29 cellular contexts compared by ENCODE assay signal in the genomic region with DNA sequence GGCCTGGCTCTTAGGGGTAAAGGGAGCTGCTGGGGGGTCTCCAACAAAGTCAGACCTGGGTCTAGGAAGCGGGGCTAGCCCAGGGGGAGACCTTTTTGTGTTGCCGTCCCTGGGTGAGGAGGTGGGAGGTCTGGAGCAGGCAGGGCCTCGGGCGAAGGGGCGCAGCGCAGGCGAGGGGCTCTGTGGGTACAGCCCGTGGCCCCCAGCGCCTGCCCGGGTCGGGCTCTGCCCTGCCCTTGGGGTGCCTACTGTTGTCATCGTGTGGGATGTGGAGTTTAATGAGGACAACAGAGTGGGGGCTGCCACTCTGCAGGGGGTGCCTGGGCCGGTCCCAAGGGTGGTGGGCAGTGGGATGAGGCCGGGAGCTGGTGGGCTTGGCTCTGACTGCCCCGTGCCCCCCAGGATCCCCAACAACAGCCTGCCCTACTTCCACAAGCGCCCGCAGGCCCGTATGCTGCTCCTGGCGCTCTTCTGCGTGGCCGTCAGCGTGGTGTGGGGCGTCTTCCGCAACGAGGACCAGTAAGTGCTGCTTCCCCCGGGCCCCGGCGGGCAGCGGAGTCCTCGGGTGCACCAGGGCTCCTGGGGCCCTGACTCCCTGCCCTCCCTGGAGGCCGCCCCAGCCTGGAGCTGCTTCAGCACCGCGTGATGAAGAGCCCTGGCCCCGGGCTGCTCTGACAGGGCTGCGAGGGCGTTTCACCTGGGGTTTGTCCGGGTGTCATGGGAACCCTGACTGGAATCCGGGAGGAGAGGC. TPM values are rescaled to one million over a fixed set of nuclear protein-coding genes. Genes with fewer than 3 reads are reported as not detected.
DNase-seq lines count a peak whose midpoint lies in the region; ATAC-seq, FAIRE-seq and TF ChIP-seq lines count a peak whose summit lies in the region.
"Had no signal": no experiment of that assay in that cellular context is flagged by ENCODE, and none has a peak within 500 bp of the region (broad histone marks: within the 10 kb centered on the region; RNA-seq: fewer than 3 reads in every experiment).

No MANE protein-coding gene starts in this region.

- H3K36me3 ChIP-seq in BLaER1 treated with 17β-estradiol and CSF1 and Interleukin-3, amounts not matched to agents 10 nM and 100 nM, result peaks cover 30 to 72% (median 58%) of the 10 kb centered on the region in 11 experiments
- H3K36me3 ChIP-seq in K562 (ENCODE audit: control insufficient read depth, insufficient read depth, low read length) (peaks cover 44% of the 10 kb centered on the region; the same call in 2 of the 3 replicates), neuronal stem cell (replicated peaks in 1 of 2; ENCODE audit: control insufficient read depth in 2 of 2, insufficient read depth in 2 of 2, low read length in 2 of 2) (peaks cover 20 to 54% of the 10 kb centered on the region in 2 donors)

- no peak overlapping the region for H2BK12ac ChIP-seq in neuronal stem cell (ENCODE audit: low read length)

- peaks cover 34% of the 10 kb centered on the region for H3K79me1 ChIP-seq in neuronal stem cell (ENCODE audit: low read depth, low read length)

- no TSS peak for BruUV-seq in K562 (replicated peaks; lab: Mats Ljungman, UMichigan)

- H3K79me2 ChIP-seq in K562 (ENCODE audit: control insufficient read depth, insufficient read depth, low read length), result peaks cover 20% of the 10 kb centered on the region

- no peak for FAIRE-seq in K562 (lab: Jason Lieb, UNC)
- FAIRE-seq: A204.1, GM12878, H1 had no signal

- no peak overlapping the region for H3K18ac ChIP-seq in neuronal stem cell (ENCODE audit: low read length)

- no peak overlapping the region for H3K4me3 Mint-ChIP-seq in activated T-helper 17 cell treated with anti-CD3 and anti-CD28 coated beads, Interleukin-2, amount 50 U/mL, for 72 hours
- H3K4me3 Mint-ChIP-seq: CD8-positive, alpha-beta T cell had no signal

- in situ Hi-C loops in K562 (cut with MboI), result no loop called here

- H2AK5ac ChIP-seq in neuronal stem cell (ENCODE audit: low read depth, low read length), result no peak overlapping the region

- no peak overlapping the region for H3K4me3 ChIP-seq in BLaER1 treated with 17β-estradiol and CSF1 and Interleukin-3, amounts not matched to agents 10 nM and 100 nM
- H3K4me3 ChIP-seq in K562 (no peak overlapping the region), neuronal stem cell (ENCODE audit: low read length in 2 of 2) (no peak overlapping the region)
- H3K4me3 ChIP-seq: GM12878, PC-9, SK-N-MC had no signal

- WGBS in K562 (ENCODE audit: insufficient coverage, low coverage, missing lambda C conversion rate), result 97% methylated on average over 19 of the region's 38 CpGs
- WGBS in neuronal stem cell (ENCODE audit: extremely low coverage in 2 of 2, insufficient read length in 2 of 2, insufficient replicate concordance in 1 of 2), 2 donors, result no CpG with 5 or more reads among the region's 38 CpGs

- no peak for TF ChIP-seq EP300 in K562 (IDR thresholded peaks at IDR 0.05; ENCODE audit: low read length)

- H3K4me1 ChIP-seq in BLaER1 treated with 17β-estradiol and CSF1 and Interleukin-3, amounts not matched to agents 10 nM and 100 nM, result peaks cover 27 to 68% (median 58%) of the 10 kb centered on the region in 10 experiments
- peaks cover 12 to 79% of the 10 kb centered on the region in 2 experiments; a peak in 4 of 5 replicates for H3K4me1 ChIP-seq in K562 (replicated peaks in 1 of 2; ENCODE audit: control insufficient read depth in 2 of 2, insufficient read depth in 2 of 2, low read length in 2 of 2)
- peaks cover 12 to 14% of the 10 kb centered on the region in 2 donors for H3K4me1 ChIP-seq in neuronal stem cell (ENCODE audit: control insufficient read depth in 2 of 2, insufficient read depth in 1 of 2, low read depth in 1 of 2, low read length in 2 of 2)

- POLR2A ChIA-PET in K562 (lab: Yijun Ruan, JAX), result interaction anchor here (0.9 to 1.0 kb wide), 2 partner anchors 22 to 35 kb away, joined by 3 read pairs; no protein-coding TSS in a partner anchor

- no peak for TF ChIP-seq POLR2A in K562 (conservative IDR thresholded peaks at IDR 0.05)

- peaks cover 9% of the 10 kb centered on the region for H3K4me1 Mint-ChIP-seq in activated T-helper 17 cell treated with anti-CD3 and anti-CD28 coated beads, Interleukin-2, amount 50 U/mL, for 72 hours

- peak overlapping the region in 8 of 11 experiments; percentile 8 to 76 (median 62); a peak in 13 of 22 replicates for H3K27ac ChIP-seq in BLaER1 treated with 17β-estradiol and CSF1 and Interleukin-3, amounts not matched to agents 10 nM and 100 nM
- H3K27ac ChIP-seq in K562 (ENCODE audit: extremely low read depth, low read depth, low read length) (no peak overlapping the region), neuronal stem cell (replicated peaks; ENCODE audit: low read length) (no peak overlapping the region)
- H3K27ac ChIP-seq: C4-2B, HL-60, PC-9, SK-N-MC had no signal

- H3K9me3 Mint-ChIP-seq in activated T-helper 17 cell treated with anti-CD3 and anti-CD28 coated beads, Interleukin-2, amount 50 U/mL, for 72 hours, result peaks cover 6% of the 10 kb centered on the region
- H3K9me3 Mint-ChIP-seq: CD8-positive, alpha-beta T cell had no signal

- H4K8ac ChIP-seq in neuronal stem cell (ENCODE audit: low read depth, low read length), result no peak overlapping the region

- no peak overlapping the region for H3K4ac ChIP-seq in neuronal stem cell (ENCODE audit: low read length)

- peaks cover 0 to 3% (median 0%) of the 10 kb centered on the region in 11 experiments; a peak in 1 of 22 replicates for H3K27me3 ChIP-seq in BLaER1 treated with 17β-estradiol and CSF1 and Interleukin-3, amounts not matched to agents 10 nM and 100 nM
- H3K27me3 ChIP-seq in K562 (ENCODE audit: control insufficient read depth in 2 of 2, insufficient read depth in 2 of 2, low read length in 2 of 2), result no peaks in the 10 kb centered on the region
- no peaks in the 10 kb centered on the region for H3K27me3 ChIP-seq in neuronal stem cell (ENCODE audit: control insufficient read depth in 3 of 3, insufficient read depth in 3 of 3, low read depth in 1 of 3, low read length in 3 of 3)

- no peaks in the 10 kb centered on the region; a peak in 1 of 22 replicates for H3K9me3 ChIP-seq in BLaER1 treated with 17β-estradiol and CSF1 and Interleukin-3, amounts not matched to agents 10 nM and 100 nM (replicated peaks in 1 of 11)
- H3K9me3 ChIP-seq in K562 (replicated peaks; ENCODE audit: control insufficient read depth, insufficient read depth, low read depth, low read length), result peaks cover 2% of the 10 kb centered on the region
- H3K9me3 ChIP-seq in neuronal stem cell (replicated peaks in 1 of 2; ENCODE audit: control insufficient read depth in 2 of 2, insufficient read depth in 1 of 2, low read depth in 1 of 2, low read length in 2 of 2), result peaks cover 0 to 6% of the 10 kb centered on the region in 2 donors

- CTCF ChIA-PET in K562 (lab: Yijun Ruan, JAX; ENCODE audit: low intra/inter-chr PET ratio), result no interaction called here

- no peak overlapping the region for H3K14ac ChIP-seq in neuronal stem cell (ENCODE audit: low read length)

- TF ChIP-seq RAD21 in K562 (CRISPR knock-in tag; conservative IDR thresholded peaks at IDR 0.05 in 1 of 2, IDR thresholded peaks at IDR 0.05 in 1 of 2), result no peak

- H2BK5ac ChIP-seq in neuronal stem cell (ENCODE audit: low read length), result no peak overlapping the region

- DNase-seq in K562 (ENCODE audit: extremely low read depth in 1 of 4, low spot score in 3 of 4) (no peak), neuronal stem cell (ENCODE audit: low spot score) (no peak), SIG-M5 (lab: John Stamatoyannopoulos, UW) (no peak)
- DNase-seq: AML-193; CD8-positive, alpha-beta T cell; DMS 273 treated with DMSO at 0.1 percent for 48 hours; DMS79; EL; GDM1; HCEC 1CT; Karpas-422; NCI-H1092; NCI-H1417 treated with DMSO at 0.1 percent for 48 hours; NCI-H2081; NCI-H2227 treated with DMSO at 0.1 percent for 48 hours; NCI-H526 treated with DMSO at 0.1 percent for 48 hours; PC-9; SHP77 treated with DMSO at 0.1 percent for 48 hours had no signal

- H2BK120ac ChIP-seq in neuronal stem cell (ENCODE audit: low read depth, low read length), result no peak overlapping the region

- no peak for TF ChIP-seq CTCF in K562 (IDR thresholded peaks at IDR 0.05 in 2 of 3, conservative IDR thresholded peaks at IDR 0.05 in 1 of 3; ENCODE audit: insufficient read depth in 2 of 3, low read depth in 1 of 3, low read length in 3 of 3)

- peak overlapping the region; percentile 46 to 89 (median 72); a peak in 21 of 22 replicates for H3K4me2 ChIP-seq in BLaER1 treated with 17β-estradiol and CSF1 and Interleukin-3, amounts not matched to agents 10 nM and 100 nM
- no peak overlapping the region for H3K4me2 ChIP-seq in K562 (ENCODE audit: insufficient read depth, low read length)
- H3K4me2 ChIP-seq in neuronal stem cell (ENCODE audit: insufficient read depth, low read length, poor library complexity, severe bottlenecking), result no peak overlapping the region
- H3K4me2 ChIP-seq: PC-9 had no signal

- no peaks in the 10 kb centered on the region for H3K9me1 ChIP-seq in K562 (ENCODE audit: control insufficient read depth, insufficient read depth, low read length)

- H4K20me1 ChIP-seq in BLaER1 treated with 17β-estradiol and CSF1 and Interleukin-3, amounts not matched to agents 10 nM and 100 nM, result peaks cover 39 to 91% (median 58%) of the 10 kb centered on the region in 11 experiments
- no peaks in the 10 kb centered on the region for H4K20me1 ChIP-seq in K562 (replicated peaks; ENCODE audit: control insufficient read depth, insufficient read depth, low read length)

- no peaks in the 10 kb centered on the region for H3K36me3 Mint-ChIP-seq in activated T-helper 17 cell treated with anti-CD3 and anti-CD28 coated beads, Interleukin-2, amount 50 U/mL, for 72 hours (ENCODE audit: low read depth)

- H2AFZ ChIP-seq in K562 (ENCODE audit: low read depth, low read length) (no peak overlapping the region), neuronal stem cell (ENCODE audit: low read length) (no peak overlapping the region)
- H2AFZ ChIP-seq: PC-9 had no signal

- no peak overlapping the region for H4K91ac ChIP-seq in neuronal stem cell (ENCODE audit: low read depth, low read length, poor library complexity)

- peak overlapping the region; percentile 55 for H3K23ac ChIP-seq in neuronal stem cell (ENCODE audit: low read depth, low read length, poor library complexity)

- intact Hi-C loops in K562 (cut with micrococcal nuclease), result no loop called here

- peak overlapping the region in 8 of 11 experiments; percentile 38 to 76 (median 54); a peak in 13 of 22 replicates for H3K9ac ChIP-seq in BLaER1 treated with 17β-estradiol and CSF1 and Interleukin-3, amounts not matched to agents 10 nM and 100 nM
- H3K9ac ChIP-seq in K562 (ENCODE audit: insufficient read depth in 1 of 2, low read depth in 2 of 2, low read length in 2 of 2) (peak overlapping the region in 1 of 2 experiments; percentile 81; a peak in 2 of 4 replicates), neuronal stem cell (ENCODE audit: low read depth, low read length, poor library complexity) (no peak overlapping the region)

- H3K27me3 Mint-ChIP-seq in activated T-helper 17 cell treated with anti-CD3 and anti-CD28 coated beads, Interleukin-2, amount 50 U/mL, for 72 hours, result no peaks in the 10 kb centered on the region

- H3K27ac Mint-ChIP-seq in activated T-helper 17 cell treated with anti-CD3 and anti-CD28 coated beads, Interleukin-2, amount 50 U/mL, for 72 hours, result no peak overlapping the region
- H3K27ac Mint-ChIP-seq: CD8-positive, alpha-beta T cell had no signal

- H2BK15ac ChIP-seq in neuronal stem cell (ENCODE audit: low read length), result no peak overlapping the region

- ATAC-seq in K562, result no peak
- no peak for ATAC-seq in activated T-helper 17 cell treated with anti-CD3 and anti-CD28 coated beads, Interleukin-2, amount 50 U/mL, for 72 hours (replicated peaks)
- ATAC-seq: CD8-positive, alpha-beta T cell; GM12878 had no signal

RNA-seq across cellular contexts. Expression of gene SPPL2B, which starts 12.2 kb away (rescaled TPM):
- total RNA-seq in K562 (2011; cell fraction: chromatin; rRNA removed; ENCODE audit: low replicate concordance), result 147 and 415 TPM in 2 replicates
- total RNA-seq in K562 (2011; cell fraction: nucleolus; rRNA removed), result 310 and 318 TPM in 2 replicates
- 175 and 195 TPM in 2 replicates for total RNA-seq in K562 (2011; cell fraction: nucleoplasm; rRNA removed)
- total RNA-seq in K562 (2014; rRNA removed), result 32.0 and 33.9 TPM in 2 replicates
- total RNA-seq in K562 (2014; rRNA removed; fragmentation: Illumina TruSeq; extraction: Trizol), result 2.6 and 4.1 TPM in 2 replicates
- total RNA-seq in K562 (2015; rRNA removed; fragmentation: Illumina TruSeq; extraction: Trizol), result 15.1 and 16.9 TPM in 2 replicates
- total RNA-seq in K562 (2021), result 63.6 and 74.0 TPM in 2 replicates
- polyA plus RNA-seq in K562 (2011; rRNA removed), result 24.9 and 30.0 TPM in 2 replicates
- polyA plus RNA-seq in K562 (2011; cell fraction: cytosol; rRNA removed), result 28.7 and 44.8 TPM in 2 replicates
- polyA plus RNA-seq in K562 (2011; cell fraction: nucleus; rRNA removed), result 317 and 559 TPM in 2 replicates
- polyA plus RNA-seq in K562 (2012), result 67.0 and 110 TPM in 2 replicates
- 8.4 and 19.9 TPM in 2 replicates for polyA plus RNA-seq in K562 (2014; fragmentation: Illumina TruSeq; extraction: Trizol)
- polyA plus RNA-seq in K562 (2014; fragmentation: Nextera tagmentation; extraction: Ambion mirVana), result under 1 TPM; 0.20 to 0.29 TPM
- polyA plus RNA-seq in K562 (2014; rRNA removed), result 62.9 and 81.2 TPM in 2 replicates
- polyA minus RNA-seq in K562 (2011; rRNA and poly(A)+ RNA removed), result 3.4 and 6.9 TPM in 2 replicates
- 14.0 and 22.7 TPM in 2 replicates for polyA minus RNA-seq in K562 (2011; cell fraction: cytosol; rRNA and poly(A)+ RNA removed)
- 52.0 and 52.1 TPM in 2 replicates for polyA minus RNA-seq in K562 (2011; cell fraction: nucleus; rRNA and poly(A)+ RNA removed)
- polyA plus RNA-seq in neuronal stem cell (2013, experiment 1 of 2), result 32.8 TPM
- polyA plus RNA-seq in neuronal stem cell (2013, experiment 2 of 2), result 31.5 TPM
- total RNA-seq in activated T-helper 17 cell treated with anti-CD3 and anti-CD28 coated beads, Interleukin-2, amount 50 U/mL, for 72 hours, result 10 to 100 TPM; 23.7 to 46.5 TPM

RNA-seq across cellular contexts. Expression of gene LSM7, which starts 12.3 kb away (rescaled TPM):
- total RNA-seq in K562 (2011; cell fraction: chromatin; rRNA removed; ENCODE audit: low replicate concordance), result 46.8 and 94.0 TPM in 2 replicates
- 108 and 115 TPM in 2 replicates for total RNA-seq in K562 (2011; cell fraction: nucleolus; rRNA removed)
- 89.3 and 125 TPM in 2 replicates for total RNA-seq in K562 (2011; cell fraction: nucleoplasm; rRNA removed)
- total RNA-seq in K562 (2014; rRNA removed) (408 and 578 TPM in 2 replicates), K562 (2014; rRNA removed; fragmentation: Illumina TruSeq; extraction: Trizol) (117 and 146 TPM in 2 replicates), K562 (2015; rRNA removed; fragmentation: Illumina TruSeq; extraction: Trizol) (261 and 265 TPM in 2 replicates), K562 (2021) (284 and 286 TPM in 2 replicates)
- polyA plus RNA-seq in K562 (2011; rRNA removed) (450 and 480 TPM in 2 replicates), K562 (2014; fragmentation: Illumina TruSeq; extraction: Trizol) (147 and 242 TPM in 2 replicates), K562 (2014; fragmentation: Nextera tagmentation; extraction: Ambion mirVana) (100 to 1,000 TPM in 1 of 2 experiments, 10 to 100 TPM in 1; 40.5 to 147 TPM), K562 (2014; rRNA removed) (650 and 690 TPM in 2 replicates)
- 1,525 and 1,825 TPM in 2 replicates for polyA plus RNA-seq in K562 (2011; cell fraction: cytosol; rRNA removed)
- polyA plus RNA-seq in K562 (2011; cell fraction: nucleus; rRNA removed), result 285 TPM in 2 replicates
- polyA plus RNA-seq in K562 (2012), result 272 and 399 TPM in 2 replicates
- polyA minus RNA-seq in K562 (2011; rRNA and poly(A)+ RNA removed), result 39.4 and 52.2 TPM in 2 replicates
- 59.3 and 94.0 TPM in 2 replicates for polyA minus RNA-seq in K562 (2011; cell fraction: cytosol; rRNA and poly(A)+ RNA removed)
- 39.6 and 56.8 TPM in 2 replicates for polyA minus RNA-seq in K562 (2011; cell fraction: nucleus; rRNA and poly(A)+ RNA removed)
- polyA plus RNA-seq in neuronal stem cell (2013, experiment 1 of 2), result 368 TPM
- polyA plus RNA-seq in neuronal stem cell (2013, experiment 2 of 2), result 371 TPM
- total RNA-seq in activated T-helper 17 cell treated with anti-CD3 and anti-CD28 coated beads, Interleukin-2, amount 50 U/mL, for 72 hours, result 100 to 1,000 TPM in 1 of 2 donors, 10 to 100 TPM in 1; 96.2 to 140 TPM

RNA-seq across cellular contexts. Expression of gene TMPRSS9, which starts 19.4 kb away (rescaled TPM):
- total RNA-seq in K562 (2011; cell fraction: chromatin; rRNA removed; ENCODE audit: low replicate concordance), result 1.7 TPM in 1 of 2 replicates, not detected in the other
- 0.33 and 0.66 TPM in 2 replicates for total RNA-seq in K562 (2011; cell fraction: nucleolus; rRNA removed)
- total RNA-seq in K562 (2011; cell fraction: nucleoplasm; rRNA removed), result 0.15 TPM in 1 of 2 replicates, not detected in the other
- total RNA-seq in K562 (2014; rRNA removed), result not detected in 2 replicates
- total RNA-seq in K562 (2014; rRNA removed; fragmentation: Illumina TruSeq; extraction: Trizol), result not detected in 2 replicates
- total RNA-seq in K562 (2015; rRNA removed; fragmentation: Illumina TruSeq; extraction: Trizol), result not detected in 2 replicates
- total RNA-seq in K562 (2021), result 0.11 TPM in 1 of 2 replicates, not detected in the other
- polyA plus RNA-seq in K562 (2011; rRNA removed), result 0.01 TPM in 1 of 2 replicates, not detected in the other
- 0.03 TPM in 1 of 2 replicates, not detected in the other for polyA plus RNA-seq in K562 (2011; cell fraction: cytosol; rRNA removed)
- polyA plus RNA-seq in K562 (2011; cell fraction: nucleus; rRNA removed), result 0.04 and 0.24 TPM in 2 replicates
- 0.34 and 2.1 TPM in 2 replicates for polyA plus RNA-seq in K562 (2012)
- polyA plus RNA-seq in K562 (2014; fragmentation: Illumina TruSeq; extraction: Trizol), result not detected in 2 replicates
- polyA plus RNA-seq in K562 (2014; fragmentation: Nextera tagmentation; extraction: Ambion mirVana), result not detected
- 0.03 TPM in 1 of 2 replicates, not detected in the other for polyA plus RNA-seq in K562 (2014; rRNA removed)
- polyA minus RNA-seq in K562 (2011; rRNA and poly(A)+ RNA removed), result not detected in 2 replicates
- polyA minus RNA-seq in K562 (2011; cell fraction: cytosol; rRNA and poly(A)+ RNA removed), result not detected in 2 replicates
- 0.11 TPM in 1 of 2 replicates, not detected in the other for polyA minus RNA-seq in K562 (2011; cell fraction: nucleus; rRNA and poly(A)+ RNA removed)
- polyA plus RNA-seq in neuronal stem cell (2013, experiment 1 of 2), result 0.04 TPM
- 0.03 TPM for polyA plus RNA-seq in neuronal stem cell (2013, experiment 2 of 2)
- not detected for total RNA-seq in activated T-helper 17 cell treated with anti-CD3 and anti-CD28 coated beads, Interleukin-2, amount 50 U/mL, for 72 hours
- total RNA-seq: CD8-positive, alpha-beta T cell; GM12878; RPMI7951 had no signal
- polyA plus RNA-seq: AG04450 had no signal

RNA-seq across cellular contexts. Expression of gene LINGO3, which starts 32.7 kb away (rescaled TPM):
- total RNA-seq in K562 (2011; cell fraction: chromatin; rRNA removed; ENCODE audit: low replicate concordance), result not detected in 2 replicates
- not detected in 2 replicates for total RNA-seq in K562 (2011; cell fraction: nucleolus; rRNA removed)
- total RNA-seq in K562 (2011; cell fraction: nucleoplasm; rRNA removed), result not detected in 2 replicates
- total RNA-seq in K562 (2014; rRNA removed) (0.05 TPM in 1 of 2 replicates, not detected in the other), K562 (2014; rRNA removed; fragmentation: Illumina TruSeq; extraction: Trizol) (not detected in 2 replicates), K562 (2015; rRNA removed; fragmentation: Illumina TruSeq; extraction: Trizol) (not detected in 2 replicates), K562 (2021) (not detected in 2 replicates)
- polyA plus RNA-seq in K562 (2011; rRNA removed) (0.03 and 0.07 TPM in 2 replicates), K562 (2014; fragmentation: Illumina TruSeq; extraction: Trizol) (not detected in 2 replicates), K562 (2014; fragmentation: Nextera tagmentation; extraction: Ambion mirVana) (under 1 TPM in 1 of 2 experiments, not detected in 1; 0.03 TPM), K562 (2014; rRNA removed) (not detected in 2 replicates)
- polyA plus RNA-seq in K562 (2011; cell fraction: cytosol; rRNA removed), result 0.06 and 0.07 TPM in 2 replicates
- polyA plus RNA-seq in K562 (2011; cell fraction: nucleus; rRNA removed), result not detected in 2 replicates
- polyA plus RNA-seq in K562 (2012), result 0.47 and 1.6 TPM in 2 replicates
- polyA minus RNA-seq in K562 (2011; rRNA and poly(A)+ RNA removed), result not detected in 2 replicates
- not detected in 2 replicates for polyA minus RNA-seq in K562 (2011; cell fraction: cytosol; rRNA and poly(A)+ RNA removed)
- not detected in 2 replicates for polyA minus RNA-seq in K562 (2011; cell fraction: nucleus; rRNA and poly(A)+ RNA removed)
- 0.99 TPM for polyA plus RNA-seq in neuronal stem cell (2013, experiment 1 of 2)
- 1.1 TPM for polyA plus RNA-seq in neuronal stem cell (2013, experiment 2 of 2)
- under 1 TPM in 1 of 2 donors, not detected in 1; 0.17 TPM for total RNA-seq in activated T-helper 17 cell treated with anti-CD3 and anti-CD28 coated beads, Interleukin-2, amount 50 U/mL, for 72 hours
- total RNA-seq: H1, PC-9, RPMI7951 had no signal
- polyA plus RNA-seq: AG04450 had no signal

RNA-seq across cellular contexts. Expression of gene PEAK3, which starts 58.7 kb away (rescaled TPM):
- 0.49 TPM in 1 of 2 replicates, not detected in the other for total RNA-seq in K562 (2011; cell fraction: chromatin; rRNA removed; ENCODE audit: low replicate concordance)
- 0.17 TPM in 1 of 2 replicates, not detected in the other for total RNA-seq in K562 (2011; cell fraction: nucleolus; rRNA removed)
- not detected in 2 replicates for total RNA-seq in K562 (2011; cell fraction: nucleoplasm; rRNA removed)
- total RNA-seq in K562 (2014; rRNA removed) (0.16 TPM in 1 of 2 replicates, not detected in the other), K562 (2014; rRNA removed; fragmentation: Illumina TruSeq; extraction: Trizol) (not detected in 2 replicates), K562 (2015; rRNA removed; fragmentation: Illumina TruSeq; extraction: Trizol) (not detected in 2 replicates), K562 (2021) (0.13 and 0.40 TPM in 2 replicates)
- polyA plus RNA-seq in K562 (2011; rRNA removed) (0.03 TPM in 1 of 2 replicates, not detected in the other), K562 (2014; fragmentation: Illumina TruSeq; extraction: Trizol) (0.06 TPM in 1 of 2 replicates, not detected in the other), K562 (2014; fragmentation: Nextera tagmentation; extraction: Ambion mirVana) (not detected), K562 (2014; rRNA removed) (0.07 TPM in 1 of 2 replicates, not detected in the other)
- polyA plus RNA-seq in K562 (2011; cell fraction: cytosol; rRNA removed), result not detected in 2 replicates
- 0.10 TPM in 1 of 2 replicates, not detected in the other for polyA plus RNA-seq in K562 (2011; cell fraction: nucleus; rRNA removed)
- polyA plus RNA-seq in K562 (2012), result 0.27 and 0.66 TPM in 2 replicates
- not detected in 2 replicates for polyA minus RNA-seq in K562 (2011; rRNA and poly(A)+ RNA removed)
- polyA minus RNA-seq in K562 (2011; cell fraction: cytosol; rRNA and poly(A)+ RNA removed), result not detected in 2 replicates
- polyA minus RNA-seq in K562 (2011; cell fraction: nucleus; rRNA and poly(A)+ RNA removed), result 0.11 and 0.13 TPM in 2 replicates
- not detected for polyA plus RNA-seq in neuronal stem cell (2013, experiment 1 of 2)
- polyA plus RNA-seq in neuronal stem cell (2013, experiment 2 of 2), result not detected
- total RNA-seq in activated T-helper 17 cell treated with anti-CD3 and anti-CD28 coated beads, Interleukin-2, amount 50 U/mL, for 72 hours, result under 1 TPM; 0.09 to 0.32 TPM
- total RNA-seq: CD8-positive, alpha-beta T cell; H1; NCI-H460; PC-9 had no signal
- polyA plus RNA-seq: H1 had no signal

Comparison
In these comparisons a context has a peak if more than half of its experiments do, and no peak if none do; other contexts are left out.
1. H3K27ac ChIP-seq: peak in BLaER1 treated with 17β-estradiol and CSF1 and Interleukin-3, amounts not matched to agents 10 nM and 100 nM (8 of 11); none in K562 (single experiment) and neuronal stem cell (single experiment).
2. H3K4me2 ChIP-seq: peak in BLaER1 treated with 17β-estradiol and CSF1 and Interleukin-3, amounts not matched to agents 10 nM and 100 nM (11 of 11); none in K562 (single experiment) and neuronal stem cell (single experiment).